In genomic region chr1:219991511-219991810, GRCh38 we compare ENCODE assay signal across 11 cellular contexts. TPM values are rescaled to one million over a fixed set of nuclear protein-coding genes. Genes with fewer than 3 reads are reported as not detected.
DNase-seq lines count a peak whose midpoint lies in the region; ATAC-seq, FAIRE-seq and TF ChIP-seq lines count a peak whose summit lies in the region.
"Had no signal": no experiment of that assay in that cellular context is flagged by ENCODE, and none has a peak within 500 bp of the region (broad histone marks: within the 10 kb centered on the region; RNA-seq: fewer than 3 reads in every experiment).

No MANE protein-coding gene starts in this region.

- H3K4me3 Mint-ChIP-seq in Caco-2 (ENCODE audit: unreplicated experiment) (no peak overlapping the region), WTC11 (no peak overlapping the region), progenitor cell of endocrine pancreas (ENCODE audit: low read depth) (peak overlapping the region; percentile 2)
- H3K4me3 Mint-ChIP-seq: IgD-negative memory B cell had no signal

- H3K4me1 ChIP-seq in Caco-2 (peaks cover 21% of the 10 kb centered on the region), kidney (ENCODE audit: control insufficient read depth in 1 of 2, insufficient read depth in 1 of 2, low read depth in 1 of 2, low read length in 2 of 2) (peaks cover 2 to 22% of the 10 kb centered on the region in 2 donors)

- H3K36me3 Mint-ChIP-seq in Caco-2 (ENCODE audit: insufficient read depth, unreplicated experiment) (peaks cover 76% of the 10 kb centered on the region), WTC11 (peaks cover 34% of the 10 kb centered on the region), progenitor cell of endocrine pancreas (ENCODE audit: insufficient read depth) (peaks cover 22% of the 10 kb centered on the region)
- H3K36me3 Mint-ChIP-seq: IgD-negative memory B cell had no signal

- H3K36me3 ChIP-seq in Caco-2 (ENCODE audit: control insufficient read depth, insufficient read depth, low read length) (peaks cover 1% of the 10 kb centered on the region; the same call in 1 of the 2 replicates), kidney (ENCODE audit: control insufficient read depth in 1 of 2, insufficient read depth in 2 of 2, low read length in 2 of 2) (peaks cover 2 to 21% of the 10 kb centered on the region in 2 donors)

- TF ChIP-seq CTCF in Caco-2 (IDR thresholded peaks at IDR 0.05; ENCODE audit: insufficient read depth in 1 of 2, low read depth in 1 of 2, low read length in 1 of 2, severe bottlenecking in 1 of 2, unreplicated experiment in 1 of 2): no peak
- no peak for TF ChIP-seq CTCF in WTC11 (IDR thresholded peaks at IDR 0.05)
- TF ChIP-seq CTCF in kidney (IDR thresholded peaks at IDR 0.05; ENCODE audit: borderline replicate concordance, extremely low read depth, insufficient read depth): no peak
- TF ChIP-seq CTCF in progenitor cell of endocrine pancreas (IDR thresholded peaks at IDR 0.05; ENCODE audit: unreplicated experiment): no peak
- TF ChIP-seq CTCF in GM10266 (IDR thresholded peaks at IDR 0.05; ENCODE audit: control insufficient read depth, insufficient read depth, low read depth, missing control alignments): no peak

- CTCF ChIA-PET in Caco-2 (lab: Charles Lee): interaction anchor here (0.5 to 1.0 kb wide), 3 partner anchors 13 to 227 kb away, joined by 3 to 10 read pairs (median 4); no protein-coding TSS in a partner anchor
- CTCF ChIA-PET in WTC11 (lab: Charles Lee): interaction anchor here (1.0 to 3.1 kb wide), 6 partner anchors 13 to 198 kb away, joined by 3 to 13 read pairs (median 3); no protein-coding TSS in a partner anchor

- no peak for FAIRE-seq in kidney (lab: Jason Lieb, UNC)
- FAIRE-seq: A549 had no signal

- ATAC-seq in WTC11: peak; percentile 30

- H3K27me3 ChIP-seq in Caco-2 (replicated peaks; ENCODE audit: control insufficient read depth, insufficient read depth, low read length): no peaks in the 10 kb centered on the region

- H3K4me1 Mint-ChIP-seq in Caco-2 (ENCODE audit: low read depth, unreplicated experiment) (peaks cover 24% of the 10 kb centered on the region), WTC11 (no peaks in the 10 kb centered on the region), progenitor cell of endocrine pancreas (ENCODE audit: low read depth) (peaks cover 47% of the 10 kb centered on the region)

- H3K27ac Mint-ChIP-seq in Caco-2 (ENCODE audit: unreplicated experiment): peak overlapping the region; percentile 63
- H3K27ac Mint-ChIP-seq in WTC11: peak overlapping the region; percentile 38
- peak overlapping the region; percentile 89 for H3K27ac Mint-ChIP-seq in progenitor cell of endocrine pancreas

- H3K9ac ChIP-seq in kidney (ENCODE audit: low read length in 2 of 2): peak overlapping the region in 1 of 2 donors; percentile 17

- H3K9me3 Mint-ChIP-seq in Caco-2 (ENCODE audit: unreplicated experiment) (no peaks in the 10 kb centered on the region), WTC11 (no peaks in the 10 kb centered on the region), progenitor cell of endocrine pancreas (ENCODE audit: low read depth) (no peaks in the 10 kb centered on the region)
- H3K9me3 Mint-ChIP-seq: IgD-negative memory B cell had no signal

- H3K4me3 ChIP-seq in Caco-2 (ENCODE audit: low read depth, low read length): no peak overlapping the region
- peak overlapping the region; percentile 12 to 32 for H3K4me3 ChIP-seq in kidney (ENCODE audit: low read length in 2 of 2)
- H3K4me3 ChIP-seq: A549 had no signal

- DNase-seq in Caco-2: no peak
- no peak for DNase-seq in WTC11 (ENCODE audit: low spot score)
- no peak for DNase-seq in kidney
- DNase-seq in progenitor cell of endocrine pancreas (ENCODE audit: low spot score, unreplicated experiment): no peak
- no peak for DNase-seq in GDM1 (lab: John Stamatoyannopoulos, UW)
- DNase-seq in activated CD8-positive, alpha-beta memory T cell treated with anti-CD3 and anti-CD28 coated beads, Interleukin-2, amount 50 U/mL, for 4 hours: no peak
- DNase-seq in GM10266 (ENCODE audit: extremely low spot score): no peak
- DNase-seq: NCI-H748 treated with DMSO at 0.1 percent for 48 hours, SIG-M5 had no signal

- no peaks in the 10 kb centered on the region for H3K9me3 ChIP-seq in Caco-2
- H3K9me3 ChIP-seq in kidney (ENCODE audit: control insufficient read depth in 1 of 2, low read length in 2 of 2): no peaks in the 10 kb centered on the region
- H3K9me3 ChIP-seq: A549 had no signal

- H3K27ac ChIP-seq in kidney (ENCODE audit: low read depth in 2 of 2, low read length in 2 of 2): no peak overlapping the region
- H3K27ac ChIP-seq: A549 had no signal

- BruUV-seq in Caco-2 (replicated peaks; lab: Mats Ljungman, UMichigan): no TSS peak

- POLR2A ChIA-PET in Caco-2 (lab: Charles Lee) (no interaction called here), WTC11 (lab: Charles Lee) (no interaction called here)

- H3K27me3 Mint-ChIP-seq in Caco-2 (ENCODE audit: insufficient read depth, unreplicated experiment) (no peaks in the 10 kb centered on the region), WTC11 (ENCODE audit: low read depth) (no peaks in the 10 kb centered on the region), progenitor cell of endocrine pancreas (no peaks in the 10 kb centered on the region)
- H3K27me3 Mint-ChIP-seq: IgD-negative memory B cell had no signal

- intact Hi-C loops in Caco-2 (cut with micrococcal nuclease; ENCODE audit: unreplicated experiment) (loop anchor here (1.0 kb wide), 2 partner anchors 115 to 226 kb away; no protein-coding TSS in a partner anchor), kidney (cut with DNase I) (no loop called here)

TF ChIP-seq in WTC11, 78 proteins besides CTCF, POLR2A, EP300 and RAD21 (continues in another document):
- no peak for TF ChIP-seq NFATC4 (CRISPR knock-in tag; IDR thresholded peaks at IDR 0.05)
- no peak for TF ChIP-seq PREB (CRISPR knock-in tag; IDR thresholded peaks at IDR 0.05; ENCODE audit: borderline replicate concordance)
- no peak for TF ChIP-seq ARID4B (CRISPR knock-in tag; IDR thresholded peaks at IDR 0.05; ENCODE audit: borderline replicate concordance)
- no peak for TF ChIP-seq ZNF671 (CRISPR knock-in tag; IDR thresholded peaks at IDR 0.05)
- TF ChIP-seq ZNF232 (CRISPR knock-in tag; IDR thresholded peaks at IDR 0.05): no peak
- TF ChIP-seq JUN (CRISPR knock-in tag; IDR thresholded peaks at IDR 0.05): no peak
- no peak for TF ChIP-seq CREM (CRISPR knock-in tag; IDR thresholded peaks at IDR 0.05)
- TF ChIP-seq FOXP1 (CRISPR knock-in tag; IDR thresholded peaks at IDR 0.05; ENCODE audit: borderline replicate concordance): no peak

RNA-seq across cellular contexts. Expression of gene EPRS1, which starts 54.8 kb away (rescaled TPM):
- total RNA-seq in Caco-2 (2022) (199 and 215 TPM in 2 replicates), WTC11 (2021) (132 to 140 TPM (median 133 TPM) in 3 replicates), kidney (88.7 TPM), progenitor cell of endocrine pancreas (103 TPM in 2 replicates)
- 63.1 TPM for polyA plus RNA-seq in kidney (ENCODE audit: insufficient read depth, low read depth, low replicate concordance)

Comparison
In these comparisons a context has a peak if more than half of its experiments do, and no peak if none do; other contexts are left out.
1. H3K27ac Mint-ChIP-seq: peak in every context shown above with its lines; median percentile 89 in progenitor cell of endocrine pancreas; 63 in Caco-2; 38 in WTC11.